ENCODE assay signal across 24 cellular contexts in the genomic region with DNA sequence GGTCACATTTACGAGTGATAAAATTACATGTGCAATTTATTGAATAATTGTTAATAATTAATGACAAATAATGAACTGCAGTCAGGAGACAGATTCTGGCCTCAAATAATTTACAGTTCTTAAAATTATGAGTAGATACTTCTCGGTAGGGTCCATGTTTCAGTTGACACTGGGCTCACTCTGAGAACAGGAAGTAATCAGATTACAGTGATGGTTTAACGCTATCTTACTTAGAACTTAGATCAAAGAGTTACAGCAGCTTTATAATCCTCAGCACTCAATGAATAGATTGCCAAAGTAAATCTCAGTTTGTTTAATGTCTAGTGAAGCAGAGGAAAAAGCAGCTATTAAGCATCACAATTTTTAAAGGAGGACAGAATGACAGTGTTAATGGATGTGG.
DNase-seq lines count a peak whose midpoint lies in the region; ATAC-seq and TF ChIP-seq lines count a peak whose summit lies in the region.
"Had no signal": no experiment of that assay in that cellular context is flagged by ENCODE, and none has a peak within 500 bp of the region (broad histone marks: within the 10 kb centered on the region; RNA-seq: fewer than 3 reads in every experiment).

No MANE protein-coding gene starts in this region.

- H3K9me3 ChIP-seq in smooth muscle cell (replicated peaks; ENCODE audit: low read depth) (no peaks in the 10 kb centered on the region), esophagus squamous epithelium (no peaks in the 10 kb centered on the region)
- H3K9me3 ChIP-seq: A549 had no signal

- H3K4me3 ChIP-seq in smooth muscle cell (no peak overlapping the region), esophagus squamous epithelium (no peak overlapping the region)
- H3K4me3 ChIP-seq: A549 had no signal

- no peak for ATAC-seq in HG02840 (IDR thresholded peaks at IDR 0.05; ENCODE audit: low FRiP score, unreplicated experiment)
- ATAC-seq: A549, HepG2, Panc1 had no signal

- H3K36me3 ChIP-seq in smooth muscle cell (ENCODE audit: low read depth) (no peaks in the 10 kb centered on the region), esophagus squamous epithelium (no peaks in the 10 kb centered on the region)

- no peak overlapping the region for H3K9ac ChIP-seq in smooth muscle cell (ENCODE audit: low read depth)

- no peak overlapping the region for H2AFZ ChIP-seq in smooth muscle cell (ENCODE audit: low read depth)

- no peaks in the 10 kb centered on the region for H3K4me1 ChIP-seq in smooth muscle cell (ENCODE audit: low read depth)
- no peaks in the 10 kb centered on the region for H3K4me1 ChIP-seq in esophagus squamous epithelium
- H3K4me1 ChIP-seq: A549 had no signal

- in situ Hi-C loops in KBM-7 (cut with MboI; ENCODE audit: low pct_unique_long_range_greater_than_20kb, low sequenced_read_pairs): no loop called here

- H3K79me2 ChIP-seq in smooth muscle cell (ENCODE audit: low read depth): no peaks in the 10 kb centered on the region

- H3K27me3 ChIP-seq in smooth muscle cell (ENCODE audit: low read depth): peaks cover 3% of the 10 kb centered on the region
- H3K27me3 ChIP-seq in esophagus squamous epithelium: no peaks in the 10 kb centered on the region

- intact Hi-C loops in esophagus squamous epithelium (cut with DNase I): no loop called here

- no peak for TF ChIP-seq POLR2A in esophagus squamous epithelium (IDR thresholded peaks at IDR 0.05)

- no peaks in the 10 kb centered on the region for H3F3A ChIP-seq in smooth muscle cell (ENCODE audit: low read depth)

- no peak for TF ChIP-seq CTCF in VCaP (conservative IDR thresholded peaks at IDR 0.05)
- no peak for TF ChIP-seq CTCF in smooth muscle cell (IDR thresholded peaks at IDR 0.05; ENCODE audit: borderline replicate concordance, insufficient read depth, poor library complexity, severe bottlenecking)
- TF ChIP-seq CTCF in esophagus squamous epithelium (IDR thresholded peaks at IDR 0.05): no peak

- no peaks in the 10 kb centered on the region for H4K20me1 ChIP-seq in smooth muscle cell (ENCODE audit: low read depth)

- H3K27ac ChIP-seq in VCaP (peak overlapping the region; percentile 28; the same call in 1 of the 2 replicates), smooth muscle cell (ENCODE audit: low read depth) (no peak overlapping the region), esophagus squamous epithelium (no peak overlapping the region), caudate nucleus (ENCODE audit: low read depth, low read length) (no peak overlapping the region)
- H3K27ac ChIP-seq: A549, RWPE1 had no signal

- 49% methylated on average over 3 of the region's 3 CpGs for WGBS in smooth muscle cell (ENCODE audit: low lambda C conversion rate)
- WGBS in esophagus squamous epithelium, 2 donors: 31 to 41% methylated on average over 3 of the region's 3 CpGs

- peak; percentile 25 for DNase-seq in DMS53 (lab: John Stamatoyannopoulos, UW)
- peak; percentile 8 for DNase-seq in KBM-7
- no peak for DNase-seq in smooth muscle cell (lab: John Stamatoyannopoulos, UW; ENCODE audit: unreplicated experiment)
- DNase-seq in esophagus squamous epithelium (lab: John Stamatoyannopoulos, UW): no peak
- DNase-seq in caudate nucleus (lab: John Stamatoyannopoulos, UW): no peak
- DNase-seq: C1 segment of cervical spinal cord; CD4-positive, alpha-beta memory T cell; COR-L47; DMS79 treated with DMSO at 0.1 percent for 48 hours; GF-D8; HCEC 1CT; NCI-H1092 treated with DMSO at 0.1 percent for 48 hours; NCI-H1436; NCI-H187; NCI-H2081 treated with DMSO at 0.1 percent for 48 hours; NCI-H2171; NCI-H345; SHP77 had no signal

- peak overlapping the region; percentile 12 for H3K4me2 ChIP-seq in smooth muscle cell
- H3K4me2 ChIP-seq: A549 had no signal

Comparison
In these comparisons a context has a peak if more than half of its experiments do, and no peak if none do; other contexts are left out.
1. DNase-seq: peak in DMS53 (single experiment) and KBM-7 (single experiment); none in smooth muscle cell (single experiment), esophagus squamous epithelium (single experiment) and caudate nucleus (0 of 61).